In genomic region chr2:132620115-132620514, GRCh38 we compare ENCODE assay signal across 22 cellular contexts. TPM values are rescaled to one million over a fixed set of nuclear protein-coding genes. Genes with fewer than 3 reads are reported as not detected.
DNase-seq lines count a peak whose midpoint lies in the region; ATAC-seq, FAIRE-seq and TF ChIP-seq lines count a peak whose summit lies in the region.
"Had no signal": no experiment of that assay in that cellular context is flagged by ENCODE, and none has a peak within 500 bp of the region (broad histone marks: within the 10 kb centered on the region; RNA-seq: fewer than 3 reads in every experiment).

No MANE protein-coding gene starts in this region.

- no peak overlapping the region for H2AFZ ChIP-seq in astrocyte (ENCODE audit: low read depth, low read length)

- no peaks in the 10 kb centered on the region for H3K27me3 Mint-ChIP-seq in astrocyte (ENCODE audit: low read depth, unreplicated experiment)
- H3K27me3 Mint-ChIP-seq: activated naive CD8-positive, alpha-beta T cell treated with anti-CD3 and anti-CD28 coated beads, Interleukin-2, amount 50 U/mL, for 24 hours had no signal

- ATAC-seq in GM19351 (IDR thresholded peaks at IDR 0.05; ENCODE audit: unreplicated experiment) (no peak), GM18517 (IDR thresholded peaks at IDR 0.05; ENCODE audit: unreplicated experiment) (no peak)
- ATAC-seq: activated naive CD8-positive, alpha-beta T cell treated with anti-CD3 and anti-CD28 coated beads, Interleukin-2, amount 50 U/mL, for 24 hours; gastrocnemius medialis; left cardiac atrium had no signal

- H3K27me3 ChIP-seq in BLaER1 (no peaks in the 10 kb centered on the region), astrocyte (ENCODE audit: insufficient read depth, low read length) (no peaks in the 10 kb centered on the region)
- H3K27me3 ChIP-seq: spleen had no signal

- H3K4me2 ChIP-seq in BLaER1 = 0 out of 2 replicates have a peak overlapping the region, but pooled peaks have one; percentile 3
- H3K4me2 ChIP-seq in astrocyte (ENCODE audit: low read length) = no peak overlapping the region

- no peak overlapping the region for H3K27ac Mint-ChIP-seq in astrocyte (ENCODE audit: unreplicated experiment)
- H3K27ac Mint-ChIP-seq: activated naive CD8-positive, alpha-beta T cell treated with anti-CD3 and anti-CD28 coated beads, Interleukin-2, amount 50 U/mL, for 24 hours; IgD-negative memory B cell had no signal

- H3K9me3 ChIP-seq in BLaER1 (no peaks in the 10 kb centered on the region), astrocyte (ENCODE audit: insufficient read depth, low read depth, low read length) (no peaks in the 10 kb centered on the region)
- H3K9me3 ChIP-seq: gastrocnemius medialis, spleen had no signal

- H3K4me1 Mint-ChIP-seq in astrocyte (ENCODE audit: low read depth, unreplicated experiment) = peaks cover 3% of the 10 kb centered on the region
- H3K4me1 Mint-ChIP-seq: activated naive CD8-positive, alpha-beta T cell treated with anti-CD3 and anti-CD28 coated beads, Interleukin-2, amount 50 U/mL, for 24 hours; IgD-negative memory B cell had no signal

- no peak for FAIRE-seq in astrocyte (lab: Jason Lieb, UNC)

- peaks cover 2% of the 10 kb centered on the region for H3K9me3 Mint-ChIP-seq in astrocyte (ENCODE audit: unreplicated experiment)
- H3K9me3 Mint-ChIP-seq: activated naive CD8-positive, alpha-beta T cell treated with anti-CD3 and anti-CD28 coated beads, Interleukin-2, amount 50 U/mL, for 24 hours had no signal

- H3K27ac ChIP-seq in BLaER1 (no peak overlapping the region), astrocyte (ENCODE audit: low read depth, low read length) (no peak overlapping the region)
- H3K27ac ChIP-seq: dorsolateral prefrontal cortex, gastrocnemius medialis, spleen had no signal

- DNase-seq in LHCN-M2 (ENCODE audit: low read depth) (peak; percentile 8), astrocyte (ENCODE audit: low read depth) (peak; percentile 27), myocyte (ENCODE audit: low read depth) (peak; percentile 51), NCI-H345 (lab: John Stamatoyannopoulos, UW) (no peak)
- no peak for DNase-seq in stimulated activated CD4-positive, alpha-beta T cell treated with anti-CD3 and anti-CD28 coated beads, Interleukin-2, amount 100 ng/mL, for 24 hours
- DNase-seq: activated CD4-positive, alpha-beta T cell treated with anti-CD3 and anti-CD28 coated beads for 4 hours; activated naive CD8-positive, alpha-beta T cell treated with anti-CD3 and anti-CD28 coated beads, Interleukin-2, amount 50 U/mL, for 24 hours; central memory CD4-positive, alpha-beta T cell; dorsolateral prefrontal cortex; gastrocnemius medialis; H9; left cardiac atrium; midbrain; NCI-H2029; RPMI8226; spleen; SW 1271 had no signal

- no peak overlapping the region for H3K9ac ChIP-seq in BLaER1
- no peak overlapping the region for H3K9ac ChIP-seq in astrocyte (ENCODE audit: low read length)

- no peaks in the 10 kb centered on the region for H3K36me3 Mint-ChIP-seq in astrocyte (ENCODE audit: low read depth, unreplicated experiment)
- H3K36me3 Mint-ChIP-seq: IgD-negative memory B cell had no signal

- H3K4me1 ChIP-seq in BLaER1 = peaks cover 7% of the 10 kb centered on the region
- peaks cover 6% of the 10 kb centered on the region for H3K4me1 ChIP-seq in astrocyte (ENCODE audit: insufficient read depth, low read length)
- H3K4me1 ChIP-seq: gastrocnemius medialis, spleen had no signal

- H3K4me3 Mint-ChIP-seq in astrocyte (ENCODE audit: unreplicated experiment) = no peak overlapping the region
- H3K4me3 Mint-ChIP-seq: activated naive CD8-positive, alpha-beta T cell treated with anti-CD3 and anti-CD28 coated beads, Interleukin-2, amount 50 U/mL, for 24 hours; H9; IgD-negative memory B cell; neural crest cell had no signal

- H3K36me3 ChIP-seq in BLaER1 (no peaks in the 10 kb centered on the region), astrocyte (ENCODE audit: insufficient read depth, low read length) (no peaks in the 10 kb centered on the region)
- H3K36me3 ChIP-seq: gastrocnemius medialis, spleen had no signal

- H3K4me3 ChIP-seq in BLaER1 = no peak overlapping the region
- no peak overlapping the region for H3K4me3 ChIP-seq in astrocyte (ENCODE audit: insufficient read depth, low read depth, low read length)
- H3K4me3 ChIP-seq: dorsolateral prefrontal cortex, gastrocnemius medialis, spleen had no signal

- no peaks in the 10 kb centered on the region for H3K79me2 ChIP-seq in astrocyte (ENCODE audit: insufficient read depth, low read length)

- no peaks in the 10 kb centered on the region for H4K20me1 ChIP-seq in BLaER1
- H4K20me1 ChIP-seq in astrocyte (ENCODE audit: insufficient read depth, low read length) = no peaks in the 10 kb centered on the region

- no peak for TF ChIP-seq CTCF in astrocyte (IDR thresholded peaks at IDR 0.05; ENCODE audit: insufficient read depth, low read depth, low read length)

RNA-seq across cellular contexts. Expression of gene LYPD1, which starts 49.9 kb away (rescaled TPM):
- not detected in 2 replicates for total RNA-seq in LHCN-M2 (2014; rRNA removed)
- 0.21 TPM for polyA plus RNA-seq in LHCN-M2 (2012)
- 51.1 and 61.6 TPM in 2 replicates for total RNA-seq in astrocyte
- total RNA-seq in myocyte = 0.64 TPM in 1 of 2 replicates, not detected in the other
- polyA plus RNA-seq in myocyte (2012) = 0.53 TPM
- polyA plus RNA-seq: IgD-negative memory B cell had no signal

Comparison
In these comparisons a context has a peak if more than half of its experiments do, and no peak if none do; other contexts are left out.
1. DNase-seq: peak in LHCN-M2 (single experiment), astrocyte (single experiment) and myocyte (single experiment); none in stimulated activated CD4-positive, alpha-beta T cell treated with anti-CD3 and anti-CD28 coated beads, Interleukin-2, amount 100 ng/mL, for 24 hours (0 of 2) and NCI-H345 (single experiment).
2. RNA of gene LYPD1, which starts 49.9 kb away (total RNA-seq): 51.1 to 61.6 TPM in astrocyte; 0.64 TPM in myocyte and not detected in LHCN-M2; every median in the first group is over 10 times any median in the second.